In the genomic region with DNA sequence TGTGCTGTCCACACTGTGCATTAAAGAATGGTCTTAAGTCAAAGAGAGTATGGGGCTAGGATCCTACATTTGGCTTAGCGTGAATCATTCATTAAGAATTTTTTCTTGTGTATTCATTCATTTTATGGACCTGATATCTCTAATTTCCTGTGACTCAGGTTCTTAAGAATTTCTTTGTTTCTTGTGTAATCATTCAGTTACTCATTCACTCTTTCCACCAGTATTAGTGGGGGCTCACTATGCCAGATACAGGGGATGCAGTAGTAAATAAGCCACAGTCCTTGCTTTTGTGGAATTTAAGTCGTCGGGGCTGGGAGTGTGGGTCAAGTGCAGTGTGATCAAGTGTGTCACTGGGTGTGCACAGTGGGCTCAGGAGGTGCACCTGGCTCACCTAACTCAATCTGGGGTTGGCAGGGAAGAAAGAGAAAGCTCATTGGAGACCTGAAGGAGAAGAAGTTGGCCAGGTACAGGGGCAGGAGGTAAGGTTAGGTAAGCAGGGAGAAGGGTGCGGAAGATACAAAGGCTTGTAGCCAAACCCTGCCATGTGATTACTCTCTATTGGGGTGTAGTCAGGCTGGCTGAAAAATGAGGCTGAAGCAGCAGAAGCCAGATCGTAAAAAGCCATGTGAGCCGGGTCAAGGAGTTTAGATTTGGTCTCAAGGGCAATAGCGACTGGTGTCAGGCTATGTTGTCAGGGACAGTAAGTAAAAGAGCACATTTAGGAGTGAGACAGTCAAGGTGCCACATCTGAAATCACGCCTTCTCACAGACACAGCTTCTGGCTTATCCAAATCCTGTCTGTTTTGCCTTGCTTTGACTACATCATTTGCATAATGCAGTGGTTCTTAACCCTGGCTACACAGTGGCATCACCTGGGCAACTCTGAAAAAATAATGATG, we compare ENCODE assay signal across 9 cellular contexts.
DNase-seq lines count a peak whose midpoint lies in the region; ATAC-seq, FAIRE-seq and TF ChIP-seq lines count a peak whose summit lies in the region.
"Had no signal": no experiment of that assay in that cellular context is flagged by ENCODE, and none has a peak within 500 bp of the region (broad histone marks: within the 10 kb centered on the region; RNA-seq: fewer than 3 reads in every experiment).

No MANE protein-coding gene starts in this region.

- no peak overlapping the region for H3K27ac ChIP-seq in WERI-Rb-1
- H3K27ac ChIP-seq: KMS-11 had no signal

- TF ChIP-seq CTCF in retinal pigment epithelial cell (conservative IDR thresholded peaks at IDR 0.05; ENCODE audit: low read depth, low read length) = no peak
- no peak for TF ChIP-seq CTCF in D721Med (IDR thresholded peaks at IDR 0.05; ENCODE audit: insufficient read depth, missing control alignments)
- TF ChIP-seq CTCF in WERI-Rb-1 (IDR thresholded peaks at IDR 0.05; ENCODE audit: low read depth, low read length) = no peak

- H3K9me3 ChIP-seq in WERI-Rb-1 (ENCODE audit: severe bottlenecking) = no peaks in the 10 kb centered on the region

- peak; percentile 86 for ATAC-seq in esophagus mucosa
- ATAC-seq in GM18870 (IDR thresholded peaks at IDR 0.05; ENCODE audit: unreplicated experiment) = no peak

- H3K27me3 ChIP-seq in WERI-Rb-1 (ENCODE audit: insufficient read depth, low read depth, severe bottlenecking) = no peaks in the 10 kb centered on the region

- DNase-seq in GM04504 (ENCODE audit: low read depth) (peak; percentile 67), NCI-H460 (ENCODE audit: extremely low read depth, low read depth) (peak; percentile 76), retinal pigment epithelial cell (ENCODE audit: low read depth) (peak; percentile 94), D721Med (ENCODE audit: insufficient read length, low spot score) (no peak), NCI-H1436 treated with DMSO at 0.1 percent for 48 hours (lab: John Stamatoyannopoulos, UW) (no peak), WERI-Rb-1 (no peak)

- FAIRE-seq in D721Med (lab: Jason Lieb, UNC) = no peak

- H3K4me3 ChIP-seq in retinal pigment epithelial cell (ENCODE audit: low read length) (no peak overlapping the region), WERI-Rb-1 (ENCODE audit: low read depth, low read length) (no peak overlapping the region)

- peaks cover 2% of the 10 kb centered on the region for H3K36me3 ChIP-seq in WERI-Rb-1

Comparison
In these comparisons a context has a peak if more than half of its experiments do, and no peak if none do; other contexts are left out.
1. DNase-seq: peak in GM04504 (single experiment), NCI-H460 (single experiment) and retinal pigment epithelial cell (single experiment); none in D721Med (single experiment), NCI-H1436 treated with DMSO at 0.1 percent for 48 hours (single experiment) and WERI-Rb-1 (single experiment).